Comparison of ENCODE assay signal across 18 cellular contexts in genomic region chr1:27755865-27756264, GRCh38. TPM values are rescaled to one million over a fixed set of nuclear protein-coding genes. Genes with fewer than 3 reads are reported as not detected.
A peak's percentile ranks its signal among the peaks of the same experiment; 100 is the strongest.
DNase-seq lines count a peak whose midpoint lies in the region; FAIRE-seq and TF ChIP-seq lines count a peak whose summit lies in the region.
"Had no signal": no experiment of that assay in that cellular context is flagged by ENCODE, and none has a peak within 500 bp of the region (broad histone marks: within the 10 kb centered on the region; RNA-seq: fewer than 3 reads in every experiment).

No MANE protein-coding gene starts in this region.

- no peak overlapping the region for H2AFZ ChIP-seq in osteoblast (ENCODE audit: low read length)

- H3K4me3 Mint-ChIP-seq in activated CD4-positive, alpha-beta T cell treated with anti-CD3 and anti-CD28 coated beads, Interleukin-2, amount 10 ng/mL, durations not matched to agents 24 days and 14 days = no peak overlapping the region
- H3K4me3 Mint-ChIP-seq: IgD-negative memory B cell had no signal

- no peaks in the 10 kb centered on the region for H4K20me1 ChIP-seq in osteoblast (ENCODE audit: insufficient read depth, low read length)
- H4K20me1 ChIP-seq: BLaER1 treated with 17β-estradiol and CSF1 and Interleukin-3, amounts not matched to agents 10 nM and 100 nM had no signal

- H3K4me3 ChIP-seq in bronchial epithelial cell (ENCODE audit: low read depth, low read length) (no peak overlapping the region), rectal smooth muscle tissue (ENCODE audit: low read length) (no peak overlapping the region), osteoblast (ENCODE audit: insufficient read depth, low read length) (no peak overlapping the region)
- H3K4me3 ChIP-seq: A549; BLaER1 treated with 17β-estradiol and CSF1 and Interleukin-3, amounts not matched to agents 10 nM and 100 nM had no signal

- TF ChIP-seq CTCF in C4-2B (conservative IDR thresholded peaks at IDR 0.05) = no peak
- no peak for TF ChIP-seq CTCF in bronchial epithelial cell (IDR thresholded peaks at IDR 0.05; ENCODE audit: insufficient read depth, low read length, severe bottlenecking)
- TF ChIP-seq CTCF in osteoblast (IDR thresholded peaks at IDR 0.05; ENCODE audit: extremely low read depth, low read depth, low read length) = no peak

- DNase-seq in bronchial epithelial cell (ENCODE audit: low read depth) = no peak
- DNase-seq in activated CD4-positive, alpha-beta T cell treated with anti-CD3 and anti-CD28 coated beads for 1 hour = no peak
- no peak for DNase-seq in osteoblast (ENCODE audit: insufficient read length, low spot score, missing footprints)
- DNase-seq in activated CD4-positive, alpha-beta T cell treated with anti-CD3 and anti-CD28 coated beads, Interleukin-2, amount 10 ng/mL, durations not matched to agents 24 days and 14 days = no peak
- DNase-seq: GF-D8; HCEC 1CT; NCI-H1417 treated with DMSO at 0.1 percent for 48 hours; NCI-H1930; NCI-H526 treated with DMSO at 0.1 percent for 48 hours; NK-92 treated with Interleukin-12 subunit alpha and Interleukin-12 subunit beta, amount 100 ng/mL, for 24 hours; RPMI8226 had no signal

- H3K4me2 ChIP-seq in osteoblast (ENCODE audit: insufficient read depth, low read length) = no peak overlapping the region
- H3K4me2 ChIP-seq: A549; BLaER1 treated with 17β-estradiol and CSF1 and Interleukin-3, amounts not matched to agents 10 nM and 100 nM had no signal

- no peaks in the 10 kb centered on the region for H3K9me3 Mint-ChIP-seq in activated CD4-positive, alpha-beta T cell treated with anti-CD3 and anti-CD28 coated beads, Interleukin-2, amount 10 ng/mL, durations not matched to agents 24 days and 14 days
- H3K9me3 Mint-ChIP-seq: IgD-negative memory B cell had no signal

- H3K4me1 ChIP-seq in rectal smooth muscle tissue (ENCODE audit: control insufficient read depth, insufficient read depth, low read length) = peaks cover 2% of the 10 kb centered on the region
- no peaks in the 10 kb centered on the region for H3K4me1 ChIP-seq in osteoblast (ENCODE audit: insufficient read depth, low read length)
- H3K4me1 ChIP-seq: A549 had no signal

- H3K36me3 Mint-ChIP-seq in activated CD4-positive, alpha-beta T cell treated with anti-CD3 and anti-CD28 coated beads, Interleukin-2, amount 10 ng/mL, durations not matched to agents 24 days and 14 days (ENCODE audit: low read depth) = peaks cover 27% of the 10 kb centered on the region

- no peaks in the 10 kb centered on the region for H3K27me3 Mint-ChIP-seq in activated CD4-positive, alpha-beta T cell treated with anti-CD3 and anti-CD28 coated beads, Interleukin-2, amount 10 ng/mL, durations not matched to agents 24 days and 14 days
- H3K27me3 Mint-ChIP-seq: IgD-negative memory B cell had no signal

- peaks cover 3% of the 10 kb centered on the region for H3K4me1 Mint-ChIP-seq in activated CD4-positive, alpha-beta T cell treated with anti-CD3 and anti-CD28 coated beads, Interleukin-2, amount 10 ng/mL, durations not matched to agents 24 days and 14 days

- H3K27ac Mint-ChIP-seq in activated CD4-positive, alpha-beta T cell treated with anti-CD3 and anti-CD28 coated beads, Interleukin-2, amount 10 ng/mL, durations not matched to agents 24 days and 14 days = no peak overlapping the region
- H3K27ac Mint-ChIP-seq: IgD-negative memory B cell had no signal

- no peaks in the 10 kb centered on the region for H3K9me3 ChIP-seq in osteoblast (ENCODE audit: low read depth, low read length)
- H3K9me3 ChIP-seq: A549; BLaER1 treated with 17β-estradiol and CSF1 and Interleukin-3, amounts not matched to agents 10 nM and 100 nM had no signal

- no peaks in the 10 kb centered on the region for H3K79me2 ChIP-seq in osteoblast (ENCODE audit: insufficient read depth, low read length)

- H3K27me3 ChIP-seq in bronchial epithelial cell (ENCODE audit: control insufficient read depth, insufficient read depth, low read length) (no peaks in the 10 kb centered on the region), layer of hippocampus (ENCODE audit: control insufficient read depth, insufficient read depth, low read length) (no peaks in the 10 kb centered on the region), rectal smooth muscle tissue (ENCODE audit: control insufficient read depth, insufficient read depth, low read length) (no peaks in the 10 kb centered on the region), osteoblast (ENCODE audit: insufficient read depth, low read length) (no peaks in the 10 kb centered on the region)
- H3K27me3 ChIP-seq: BLaER1 treated with 17β-estradiol and CSF1 and Interleukin-3, amounts not matched to agents 10 nM and 100 nM had no signal

- peaks cover 3% of the 10 kb centered on the region for H3K36me3 ChIP-seq in bronchial epithelial cell (ENCODE audit: control insufficient read depth, insufficient read depth, low read length)
- peaks cover 20% of the 10 kb centered on the region for H3K36me3 ChIP-seq in rectal smooth muscle tissue (ENCODE audit: control insufficient read depth, insufficient read depth, low read length)
- H3K36me3 ChIP-seq in osteoblast (ENCODE audit: insufficient read depth, low read length) = peaks cover 33% of the 10 kb centered on the region

- H3K9ac ChIP-seq in rectal smooth muscle tissue (ENCODE audit: low read length) = no peak overlapping the region
- H3K9ac ChIP-seq: BLaER1 treated with 17β-estradiol and CSF1 and Interleukin-3, amounts not matched to agents 10 nM and 100 nM had no signal

- FAIRE-seq in bronchial epithelial cell (lab: Jason Lieb, UNC) = peak; percentile 23
- FAIRE-seq: A549, GM18507 had no signal

- peak overlapping the region; percentile 21; the same call in 1 of the 2 replicates for H3K27ac ChIP-seq in C4-2B
- H3K27ac ChIP-seq in layer of hippocampus (ENCODE audit: low read depth, low read length) = peak overlapping the region; percentile 8
- H3K27ac ChIP-seq in rectal smooth muscle tissue (ENCODE audit: low read depth, low read length) = peak overlapping the region; percentile 40
- H3K27ac ChIP-seq in osteoblast (ENCODE audit: low read depth, low read length) = no peak overlapping the region
- H3K27ac ChIP-seq: A549; BLaER1 treated with 17β-estradiol and CSF1 and Interleukin-3, amounts not matched to agents 10 nM and 100 nM had no signal

- intact Hi-C loops in activated CD4-positive, alpha-beta T cell treated with anti-CD3 and anti-CD28 coated beads, Interleukin-2, amount 10 ng/mL, durations not matched to agents 24 days and 14 days (cut with micrococcal nuclease) = no loop called here

RNA-seq across cellular contexts. Expression of gene STX12, which starts 17.2 kb away (rescaled TPM):
- total RNA-seq in bronchial epithelial cell (29.7 and 36.2 TPM in 2 replicates), osteoblast (61.6 and 67.0 TPM in 2 replicates)
- total RNA-seq in activated CD4-positive, alpha-beta T cell treated with anti-CD3 and anti-CD28 coated beads, Interleukin-2, amount 10 ng/mL, durations not matched to agents 24 days and 14 days = 28.5 and 28.8 TPM in 2 replicates

RNA-seq across cellular contexts. Expression of gene FAM76A, which starts 30.1 kb away (rescaled TPM):
- total RNA-seq in bronchial epithelial cell (12.6 and 14.7 TPM in 2 replicates), osteoblast (22.8 and 30.6 TPM in 2 replicates)
- total RNA-seq in activated CD4-positive, alpha-beta T cell treated with anti-CD3 and anti-CD28 coated beads, Interleukin-2, amount 10 ng/mL, durations not matched to agents 24 days and 14 days = 11.9 and 13.8 TPM in 2 replicates
